ENCODE assay signal across 17 cellular contexts in genomic region chr4:121138014-121138413, GRCh38. TPM values are rescaled to one million over a fixed set of nuclear protein-coding genes. Genes with fewer than 3 reads are reported as not detected.
A peak's percentile ranks its signal among the peaks of the same experiment; 100 is the strongest.
DNase-seq lines count a peak whose midpoint lies in the region; ATAC-seq and TF ChIP-seq lines count a peak whose summit lies in the region.
"Had no signal": no experiment of that assay in that cellular context is flagged by ENCODE, and none has a peak within 500 bp of the region (broad histone marks: within the 10 kb centered on the region; RNA-seq: fewer than 3 reads in every experiment).

No MANE protein-coding gene starts in this region.

- H3K79me2 ChIP-seq in GM23248 (ENCODE audit: insufficient read depth): no peaks in the 10 kb centered on the region

- H3K9me3 ChIP-seq in CD8-positive, alpha-beta memory T cell (ENCODE audit: low read length): no peaks in the 10 kb centered on the region
- H3K9me3 ChIP-seq in GM23248 (ENCODE audit: low read depth) (no peaks in the 10 kb centered on the region), psoas muscle (no peaks in the 10 kb centered on the region), WERI-Rb-1 (ENCODE audit: severe bottlenecking) (no peaks in the 10 kb centered on the region)
- H3K9me3 ChIP-seq: BLaER1 treated with 17β-estradiol and CSF1 and Interleukin-3, amounts not matched to agents 10 nM and 100 nM; vagina had no signal

- peaks cover 26% of the 10 kb centered on the region for H3K4me1 ChIP-seq in CD8-positive, alpha-beta memory T cell (ENCODE audit: insufficient read depth, low read length)
- H3K4me1 ChIP-seq in GM23248 (ENCODE audit: insufficient read depth) (peaks cover 47% of the 10 kb centered on the region), psoas muscle (no peaks in the 10 kb centered on the region)
- H3K4me1 ChIP-seq: foreskin keratinocyte, vagina had no signal

- no peaks in the 10 kb centered on the region for H3K27me3 Mint-ChIP-seq in CD8-positive, alpha-beta memory T cell
- no peaks in the 10 kb centered on the region for H3K27me3 Mint-ChIP-seq in naive thymus-derived CD8-positive, alpha-beta T cell

- peaks cover 4 to 42% (median 4%) of the 10 kb centered on the region in 3 donors for H3K36me3 Mint-ChIP-seq in CD8-positive, alpha-beta memory T cell
- no peaks in the 10 kb centered on the region for H3K36me3 Mint-ChIP-seq in naive thymus-derived CD8-positive, alpha-beta T cell

- H3K27ac Mint-ChIP-seq in CD8-positive, alpha-beta memory T cell: peak overlapping the region in 5 of 8 donors; percentile 21 to 67 (median 40)
- peak overlapping the region; percentile 72 to 98 (median 95) for H3K27ac Mint-ChIP-seq in naive thymus-derived CD8-positive, alpha-beta T cell

- CTCF ChIA-PET in CD8-positive, alpha-beta memory T cell (lab: Charles Lee): interaction anchor here (1.5 kb wide), 1 partner anchor 20 kb away, joined by 3 read pairs; no protein-coding TSS in a partner anchor

- in situ Hi-C loops in GM23248 (cut with MboI): no loop called here

- H3K9ac ChIP-seq in GM23248: no peak overlapping the region
- H3K9ac ChIP-seq: BLaER1 treated with 17β-estradiol and CSF1 and Interleukin-3, amounts not matched to agents 10 nM and 100 nM had no signal

- TF ChIP-seq CTCF in psoas muscle (IDR thresholded peaks at IDR 0.05): no peak
- no peak for TF ChIP-seq CTCF in WERI-Rb-1 (IDR thresholded peaks at IDR 0.05; ENCODE audit: low read depth, low read length)

- H3K36me3 ChIP-seq in CD8-positive, alpha-beta memory T cell (ENCODE audit: insufficient read depth, low read length): no peaks in the 10 kb centered on the region
- H3K36me3 ChIP-seq in GM23248 (ENCODE audit: low read depth) (no peaks in the 10 kb centered on the region), psoas muscle (ENCODE audit: insufficient read depth in 1 of 2, low read depth in 1 of 2) (no peaks in the 10 kb centered on the region), WERI-Rb-1 (no peaks in the 10 kb centered on the region)
- H3K36me3 ChIP-seq: BLaER1 treated with 17β-estradiol and CSF1 and Interleukin-3, amounts not matched to agents 10 nM and 100 nM; vagina had no signal

- peak overlapping the region; percentile 62 for H2AFZ ChIP-seq in GM23248

- peaks cover 30 to 39% (median 38%) of the 10 kb centered on the region in 3 donors for H3K4me1 Mint-ChIP-seq in CD8-positive, alpha-beta memory T cell
- peaks cover 32 to 51% (median 48%) of the 10 kb centered on the region in 4 donors for H3K4me1 Mint-ChIP-seq in naive thymus-derived CD8-positive, alpha-beta T cell

- POLR2A ChIA-PET in CD8-positive, alpha-beta memory T cell (lab: Charles Lee): no interaction called here
- POLR2A ChIA-PET in naive thymus-derived CD8-positive, alpha-beta T cell (lab: Charles Lee): interaction anchor here (1.2 kb wide), 1 partner anchor 12 kb away, joined by 3 read pairs; no protein-coding TSS in a partner anchor

- H4K20me1 ChIP-seq in GM23248 (ENCODE audit: insufficient read depth): no peaks in the 10 kb centered on the region
- H4K20me1 ChIP-seq: BLaER1 treated with 17β-estradiol and CSF1 and Interleukin-3, amounts not matched to agents 10 nM and 100 nM had no signal

- H3K4me3 Mint-ChIP-seq in CD8-positive, alpha-beta memory T cell: peak overlapping the region in 1 of 7 donors; percentile 15
- H3K4me3 Mint-ChIP-seq in naive thymus-derived CD8-positive, alpha-beta T cell: peak overlapping the region in 9 of 10 donors; percentile 3 to 70 (median 31)

- 26 to 31% methylated on average over 2 of the region's 2 CpGs for WGBS in GM23248 (ENCODE audit: low coverage in 1 of 2, low lambda C conversion rate in 2 of 2, missing lambda C conversion rate in 2 of 2), 2 experiments
- WGBS in psoas muscle, 3 donors: 63 to 66% (median 65%) methylated on average over 2 of the region's 2 CpGs

- H3F3A ChIP-seq in GM23248 (ENCODE audit: insufficient read depth): peaks cover 38% of the 10 kb centered on the region

- no peaks in the 10 kb centered on the region for H3K9me3 Mint-ChIP-seq in CD8-positive, alpha-beta memory T cell
- peaks cover 0 to 5% (median 0%) of the 10 kb centered on the region in 9 donors for H3K9me3 Mint-ChIP-seq in naive thymus-derived CD8-positive, alpha-beta T cell

- no peak overlapping the region for H3K27ac ChIP-seq in CD8-positive, alpha-beta memory T cell (ENCODE audit: low read depth, low read length)
- H3K27ac ChIP-seq in GM23248 (no peak overlapping the region; the same call in 1 of the 2 replicates), psoas muscle (no peak overlapping the region), WERI-Rb-1 (no peak overlapping the region)
- H3K27ac ChIP-seq: BLaER1 treated with 17β-estradiol and CSF1 and Interleukin-3, amounts not matched to agents 10 nM and 100 nM; foreskin keratinocyte; vagina had no signal

- peak in 2 of 5 donors; percentile 28 to 48 for DNase-seq in CD8-positive, alpha-beta memory T cell
- DNase-seq in GM23248: no peak
- DNase-seq in activated CD4-positive, alpha-beta T cell treated with anti-CD3 and anti-CD28 coated beads for 48 hours: peak; percentile 62
- DNase-seq in naive thymus-derived CD8-positive, alpha-beta T cell: peak in 6 of 10 donors; percentile 11 to 64 (median 28)
- no peak for DNase-seq in psoas muscle
- no peak for DNase-seq in HuH-7 (ENCODE audit: low spot score)
- no peak for DNase-seq in WERI-Rb-1
- DNase-seq: dermis blood vessel endothelial cell, foreskin keratinocyte, Kasumi-1, left ventricle myocardium superior, NCI-H510A, SW 1271 had no signal

- intact Hi-C loops in psoas muscle (cut with DNase I): no loop called here

- H3K27me3 ChIP-seq in CD8-positive, alpha-beta memory T cell (ENCODE audit: insufficient read depth, low read length, poor library complexity, severe bottlenecking): no peaks in the 10 kb centered on the region
- H3K27me3 ChIP-seq in GM23248 (replicated peaks; ENCODE audit: insufficient read depth) (no peaks in the 10 kb centered on the region), psoas muscle (ENCODE audit: insufficient read depth in 3 of 3, low read length in 2 of 3) (no peaks in the 10 kb centered on the region), WERI-Rb-1 (ENCODE audit: insufficient read depth, low read depth, severe bottlenecking) (no peaks in the 10 kb centered on the region)
- H3K27me3 ChIP-seq: vagina had no signal

- H3K4me2 ChIP-seq in GM23248 (ENCODE audit: unreplicated experiment): no peak overlapping the region
- H3K4me2 ChIP-seq: BLaER1 treated with 17β-estradiol and CSF1 and Interleukin-3, amounts not matched to agents 10 nM and 100 nM had no signal

- H3K4me3 ChIP-seq in CD8-positive, alpha-beta memory T cell (ENCODE audit: low read length): no peak overlapping the region
- H3K4me3 ChIP-seq in GM23248 (no peak overlapping the region), psoas muscle (no peak overlapping the region), WERI-Rb-1 (ENCODE audit: low read depth, low read length) (no peak overlapping the region)
- H3K4me3 ChIP-seq: BLaER1 treated with 17β-estradiol and CSF1 and Interleukin-3, amounts not matched to agents 10 nM and 100 nM; vagina had no signal

- ATAC-seq in naive thymus-derived CD8-positive, alpha-beta T cell: peak; percentile 44 to 81
- no peak for ATAC-seq in psoas muscle
- ATAC-seq in GM19397 (IDR thresholded peaks at IDR 0.05; ENCODE audit: unreplicated experiment): no peak
- ATAC-seq: foreskin keratinocyte, left ventricle myocardium superior had no signal

- H3K9me2 ChIP-seq in GM23248 (ENCODE audit: insufficient read depth): no peaks in the 10 kb centered on the region

RNA-seq across cellular contexts. Expression of gene TNIP3, which starts 26.1 kb away (rescaled TPM):
- 10 to 100 TPM; 13.7 to 15.7 TPM for total RNA-seq in CD8-positive, alpha-beta memory T cell
- polyA plus RNA-seq in CD8-positive, alpha-beta memory T cell: 7.0 TPM
- total RNA-seq in GM23248 (2014; rRNA removed; shearing (Covaris generic)): 0.76 and 1.4 TPM in 2 replicates
- polyA plus RNA-seq in GM23248 (2016; fragmentation: Nextera tagmentation; extraction: Ambion mirVana): 2.2 TPM in 2 replicates
- under 1 TPM; 0.29 to 0.49 TPM for total RNA-seq in naive thymus-derived CD8-positive, alpha-beta T cell
- polyA plus RNA-seq in naive thymus-derived CD8-positive, alpha-beta T cell: 1 to 10 TPM in 2 of 3 donors, under 1 TPM in 1; 0.88 to 8.0 (median 1.1) TPM
- not detected for total RNA-seq in psoas muscle
- not detected for polyA plus RNA-seq in psoas muscle
- total RNA-seq: left ventricle myocardium superior, osteocyte, vagina had no signal

Comparison
In these comparisons a context has a peak if more than half of its experiments do, and no peak if none do; other contexts are left out.
1. DNase-seq: peak in activated CD4-positive, alpha-beta T cell treated with anti-CD3 and anti-CD28 coated beads for 48 hours (single experiment) and naive thymus-derived CD8-positive, alpha-beta T cell (6 of 10); none in GM23248 (single experiment), psoas muscle (0 of 2), HuH-7 (single experiment) and WERI-Rb-1 (single experiment).
2. ATAC-seq: peak in naive thymus-derived CD8-positive, alpha-beta T cell (2 of 2); none in psoas muscle (0 of 4) and GM19397 (single experiment).